ENCODE assay signal across 1 cellular context in the genomic region with DNA sequence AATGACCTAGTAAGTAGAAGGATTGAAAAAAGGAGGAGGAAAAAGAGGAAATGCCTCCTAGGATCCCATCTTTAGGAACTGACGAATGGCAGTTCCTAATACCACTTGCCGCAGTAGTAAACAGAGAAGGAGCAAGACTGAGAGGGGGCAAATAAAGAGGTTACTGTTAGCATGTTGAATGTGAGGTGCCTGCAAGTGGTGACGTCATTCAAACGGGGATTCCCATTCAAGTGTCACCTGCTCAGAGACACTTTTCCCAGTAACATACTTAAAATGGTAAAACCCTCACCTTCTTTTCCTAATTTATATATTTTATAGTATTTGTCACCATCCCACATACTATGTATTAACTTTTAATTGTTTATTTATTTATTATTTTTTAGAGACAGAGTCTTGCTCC.
TF ChIP-seq lines count a peak whose summit lies in the region.

No MANE protein-coding gene starts in this region.

TF ChIP-seq in GM12878, 131 proteins besides CTCF, POLR2A, EP300 and RAD21 (continued from another document):
- TF ChIP-seq, protein P1, sequence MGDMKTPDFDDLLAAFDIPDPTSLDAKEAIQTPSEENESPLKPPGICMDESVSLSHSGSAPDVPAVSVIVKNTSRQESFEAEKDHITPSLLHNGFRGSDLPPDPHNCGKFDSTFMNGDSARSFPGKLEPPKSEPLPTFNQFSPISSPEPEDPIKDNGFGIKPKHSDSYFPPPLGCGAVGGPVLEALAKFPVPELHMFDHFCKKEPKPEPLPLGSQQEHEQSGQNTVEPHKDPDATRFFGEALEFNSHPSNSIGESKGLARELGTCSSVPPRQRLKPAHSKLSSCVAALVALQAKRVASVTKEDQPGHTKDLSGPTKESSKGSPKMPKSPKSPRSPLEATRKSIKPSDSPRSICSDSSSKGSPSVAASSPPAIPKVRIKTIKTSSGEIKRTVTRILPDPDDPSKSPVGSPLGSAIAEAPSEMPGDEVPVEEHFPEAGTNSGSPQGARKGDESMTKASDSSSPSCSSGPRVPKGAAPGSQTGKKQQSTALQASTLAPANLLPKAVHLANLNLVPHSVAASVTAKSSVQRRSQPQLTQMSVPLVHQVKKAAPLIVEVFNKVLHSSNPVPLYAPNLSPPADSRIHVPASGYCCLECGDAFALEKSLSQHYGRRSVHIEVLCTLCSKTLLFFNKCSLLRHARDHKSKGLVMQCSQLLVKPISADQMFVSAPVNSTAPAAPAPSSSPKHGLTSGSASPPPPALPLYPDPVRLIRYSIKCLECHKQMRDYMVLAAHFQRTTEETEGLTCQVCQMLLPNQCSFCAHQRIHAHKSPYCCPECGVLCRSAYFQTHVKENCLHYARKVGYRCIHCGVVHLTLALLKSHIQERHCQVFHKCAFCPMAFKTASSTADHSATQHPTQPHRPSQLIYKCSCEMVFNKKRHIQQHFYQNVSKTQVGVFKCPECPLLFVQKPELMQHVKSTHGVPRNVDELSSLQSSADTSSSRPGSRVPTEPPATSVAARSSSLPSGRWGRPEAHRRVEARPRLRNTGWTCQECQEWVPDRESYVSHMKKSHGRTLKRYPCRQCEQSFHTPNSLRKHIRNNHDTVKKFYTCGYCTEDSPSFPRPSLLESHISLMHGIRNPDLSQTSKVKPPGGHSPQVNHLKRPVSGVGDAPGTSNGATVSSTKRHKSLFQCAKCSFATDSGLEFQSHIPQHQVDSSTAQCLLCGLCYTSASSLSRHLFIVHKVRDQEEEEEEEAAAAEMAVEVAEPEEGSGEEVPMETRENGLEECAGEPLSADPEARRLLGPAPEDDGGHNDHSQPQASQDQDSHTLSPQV (IDR thresholded peaks at IDR 0.05), result no peak
- TF ChIP-seq SPI1 (IDR thresholded peaks at IDR 0.05; ENCODE audit: borderline replicate concordance, insufficient read depth, low read depth, low read length), result peak; percentile 14; the same call in 1 of the 2 replicates
- no peak for TF ChIP-seq GATAD2B (conservative IDR thresholded peaks at IDR 0.05; ENCODE audit: low read depth)
- TF ChIP-seq, protein P2, sequence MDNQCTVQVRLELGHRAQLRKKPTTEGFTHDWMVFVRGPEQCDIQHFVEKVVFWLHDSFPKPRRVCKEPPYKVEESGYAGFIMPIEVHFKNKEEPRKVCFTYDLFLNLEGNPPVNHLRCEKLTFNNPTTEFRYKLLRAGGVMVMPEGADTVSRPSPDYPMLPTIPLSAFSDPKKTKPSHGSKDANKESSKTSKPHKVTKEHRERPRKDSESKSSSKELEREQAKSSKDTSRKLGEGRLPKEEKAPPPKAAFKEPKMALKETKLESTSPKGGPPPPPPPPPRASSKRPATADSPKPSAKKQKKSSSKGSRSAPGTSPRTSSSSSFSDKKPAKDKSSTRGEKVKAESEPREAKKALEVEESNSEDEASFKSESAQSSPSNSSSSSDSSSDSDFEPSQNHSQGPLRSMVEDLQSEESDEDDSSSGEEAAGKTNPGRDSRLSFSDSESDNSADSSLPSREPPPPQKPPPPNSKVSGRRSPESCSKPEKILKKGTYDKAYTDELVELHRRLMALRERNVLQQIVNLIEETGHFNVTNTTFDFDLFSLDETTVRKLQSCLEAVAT (IDR thresholded peaks at IDR 0.05), result no peak
- no peak for TF ChIP-seq ETV6 (conservative IDR thresholded peaks at IDR 0.05 in 1 of 2, IDR thresholded peaks at IDR 0.05 in 1 of 2; ENCODE audit: borderline replicate concordance in 1 of 2, low read depth in 1 of 2)
- TF ChIP-seq MEF2B (IDR thresholded peaks at IDR 0.05; ENCODE audit: partially characterized antibody, poor library complexity, severe bottlenecking), result no peak
- TF ChIP-seq KDM1A (IDR thresholded peaks at IDR 0.05; ENCODE audit: borderline replicate concordance), result no peak
- no peak for TF ChIP-seq MTA3 (IDR thresholded peaks at IDR 0.05; ENCODE audit: borderline replicate concordance, low read length)
- TF ChIP-seq ASH2L (IDR thresholded peaks at IDR 0.05; ENCODE audit: borderline replicate concordance, low read depth), result no peak
- TF ChIP-seq SRF (IDR thresholded peaks at IDR 0.05; ENCODE audit: low read depth in 2 of 2, low read length in 2 of 2), result no peak
- TF ChIP-seq ZBED1 (IDR thresholded peaks at IDR 0.05; ENCODE audit: borderline replicate concordance), result no peak
- TF ChIP-seq, protein P3, sequence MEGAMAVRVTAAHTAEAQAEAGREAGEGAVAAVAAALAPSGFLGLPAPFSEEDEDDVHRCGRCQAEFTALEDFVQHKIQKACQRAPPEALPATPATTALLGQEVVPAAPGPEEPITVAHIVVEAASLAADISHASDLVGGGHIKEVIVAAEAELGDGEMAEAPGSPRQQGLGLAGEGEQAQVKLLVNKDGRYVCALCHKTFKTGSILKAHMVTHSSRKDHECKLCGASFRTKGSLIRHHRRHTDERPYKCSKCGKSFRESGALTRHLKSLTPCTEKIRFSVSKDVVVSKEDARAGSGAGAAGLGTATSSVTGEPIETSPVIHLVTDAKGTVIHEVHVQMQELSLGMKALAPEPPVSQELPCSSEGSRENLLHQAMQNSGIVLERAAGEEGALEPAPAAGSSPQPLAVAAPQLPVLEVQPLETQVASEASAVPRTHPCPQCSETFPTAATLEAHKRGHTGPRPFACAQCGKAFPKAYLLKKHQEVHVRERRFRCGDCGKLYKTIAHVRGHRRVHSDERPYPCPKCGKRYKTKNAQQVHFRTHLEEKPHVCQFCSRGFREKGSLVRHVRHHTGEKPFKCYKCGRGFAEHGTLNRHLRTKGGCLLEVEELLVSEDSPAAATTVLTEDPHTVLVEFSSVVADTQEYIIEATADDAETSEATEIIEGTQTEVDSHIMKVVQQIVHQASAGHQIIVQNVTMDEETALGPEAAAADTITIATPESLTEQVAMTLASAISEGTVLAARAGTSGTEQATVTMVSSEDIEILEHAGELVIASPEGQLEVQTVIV (IDR thresholded peaks at IDR 0.05; ENCODE audit: borderline replicate concordance, partially characterized antibody), result no peak
- TF ChIP-seq CHD1 (IDR thresholded peaks at IDR 0.05; ENCODE audit: low read depth, low read length), result no peak
- TF ChIP-seq CEBPB (IDR thresholded peaks at IDR 0.05; ENCODE audit: borderline replicate concordance in 1 of 2, low read depth in 2 of 2, low read length in 2 of 2), result no peak
- TF ChIP-seq RB1 (IDR thresholded peaks at IDR 0.05; ENCODE audit: borderline replicate concordance), result no peak
- TF ChIP-seq MYC (IDR thresholded peaks at IDR 0.05; ENCODE audit: insufficient read depth, insufficient read length, insufficient replicate concordance, low read length, severe bottlenecking), result no peak
- TF ChIP-seq HDAC2 (IDR thresholded peaks at IDR 0.05), result no peak
- TF ChIP-seq CREB1 (IDR thresholded peaks at IDR 0.05; ENCODE audit: low read depth), result 0 out of 2 replicates have a peak, but pooled peaks have one; percentile 20
- TF ChIP-seq CHD2 (IDR thresholded peaks at IDR 0.05; ENCODE audit: borderline replicate concordance, low read depth, low read length), result no peak
- no peak for TF ChIP-seq SP1 (IDR thresholded peaks at IDR 0.05; ENCODE audit: low read depth, low read length)
- no peak for TF ChIP-seq BHLHE40 (IDR thresholded peaks at IDR 0.05; ENCODE audit: borderline replicate concordance in 1 of 2, low read depth in 2 of 2, low read length in 1 of 2)
- TF ChIP-seq SMARCA5 (IDR thresholded peaks at IDR 0.05), result no peak
- TF ChIP-seq POLR2AphosphoS2 (IDR thresholded peaks at IDR 0.05; ENCODE audit: low read depth, low read length), result no peak
- no peak for TF ChIP-seq BACH1 (IDR thresholded peaks at IDR 0.05; ENCODE audit: borderline replicate concordance)
- no peak for TF ChIP-seq TCF12 (IDR thresholded peaks at IDR 0.05; ENCODE audit: low read depth, low read length)
- TF ChIP-seq, protein P4, sequence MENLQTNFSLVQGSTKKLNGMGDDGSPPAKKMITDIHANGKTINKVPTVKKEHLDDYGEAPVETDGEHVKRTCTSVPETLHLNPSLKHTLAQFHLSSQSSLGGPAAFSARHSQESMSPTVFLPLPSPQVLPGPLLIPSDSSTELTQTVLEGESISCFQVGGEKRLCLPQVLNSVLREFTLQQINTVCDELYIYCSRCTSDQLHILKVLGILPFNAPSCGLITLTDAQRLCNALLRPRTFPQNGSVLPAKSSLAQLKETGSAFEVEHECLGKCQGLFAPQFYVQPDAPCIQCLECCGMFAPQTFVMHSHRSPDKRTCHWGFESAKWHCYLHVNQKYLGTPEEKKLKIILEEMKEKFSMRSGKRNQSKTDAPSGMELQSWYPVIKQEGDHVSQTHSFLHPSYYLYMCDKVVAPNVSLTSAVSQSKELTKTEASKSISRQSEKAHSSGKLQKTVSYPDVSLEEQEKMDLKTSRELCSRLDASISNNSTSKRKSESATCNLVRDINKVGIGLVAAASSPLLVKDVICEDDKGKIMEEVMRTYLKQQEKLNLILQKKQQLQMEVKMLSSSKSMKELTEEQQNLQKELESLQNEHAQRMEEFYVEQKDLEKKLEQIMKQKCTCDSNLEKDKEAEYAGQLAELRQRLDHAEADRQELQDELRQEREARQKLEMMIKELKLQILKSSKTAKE (IDR thresholded peaks at IDR 0.05; ENCODE audit: low read depth, poor library complexity, severe bottlenecking), result no peak
